Comparison of ENCODE assay signal across 8 cellular contexts in the genomic region with DNA sequence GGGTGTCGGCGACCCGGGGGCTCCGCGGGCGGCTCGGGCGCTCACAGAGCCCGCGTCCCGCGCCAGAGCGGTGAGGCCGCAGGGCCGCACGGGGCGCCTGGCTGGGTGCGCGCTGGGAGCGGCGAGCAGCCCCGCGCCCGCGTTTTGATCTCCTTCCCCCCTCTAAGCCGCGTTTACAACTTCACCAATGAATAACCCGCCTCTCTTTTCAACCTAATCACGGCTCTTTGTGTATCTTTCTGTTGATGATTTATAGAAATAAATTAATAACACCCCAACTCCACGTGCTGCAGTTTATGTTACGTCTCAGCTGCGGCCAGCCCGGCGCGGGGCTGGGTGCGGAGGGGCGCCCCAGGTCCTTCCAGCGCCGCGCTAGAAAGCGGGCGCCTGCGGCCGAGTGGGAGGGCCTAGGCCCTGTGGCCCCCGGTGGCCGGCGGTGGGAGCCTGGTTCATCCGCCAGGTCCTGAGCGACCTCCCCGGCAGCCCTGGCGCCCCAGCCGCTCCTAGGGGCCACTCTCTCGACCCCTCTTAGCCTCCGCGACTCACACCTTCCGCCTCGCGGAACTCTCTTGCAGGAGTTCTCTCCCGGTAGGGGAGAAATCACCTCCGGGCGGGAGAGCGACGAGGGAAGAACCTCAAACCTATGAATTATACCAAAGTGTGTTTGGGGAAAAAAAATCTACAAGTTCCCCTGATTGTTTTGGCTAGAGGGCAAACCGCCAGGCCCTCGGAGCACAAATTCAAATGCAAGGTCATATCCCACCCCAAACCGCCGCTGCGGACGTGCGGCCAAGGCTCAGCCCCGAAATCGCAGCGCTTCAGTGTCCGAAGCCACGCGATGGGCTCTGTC. TPM values are rescaled to one million over a fixed set of nuclear protein-coding genes. Genes with fewer than 3 reads are reported as not detected.
DNase-seq lines count a peak whose midpoint lies in the region; ATAC-seq and TF ChIP-seq lines count a peak whose summit lies in the region.

No MANE protein-coding gene starts in this region.

- ATAC-seq in Right ventricle myocardium superior (ENCODE audit: poor library complexity) (peak; percentile 18), right lobe of liver (peak; percentile 21 to 42 (median 32)), GM18870 (IDR thresholded peaks at IDR 0.05; ENCODE audit: unreplicated experiment) (no peak)

- H3K27ac ChIP-seq in right atrium auricular region: no peak overlapping the region
- H3K27ac ChIP-seq in right lobe of liver: peak overlapping the region; percentile 87 to 95 (median 91)

- H3K4me1 ChIP-seq in right atrium auricular region (peaks cover 0 to 37% of the 10 kb centered on the region in 2 donors), right lobe of liver (peaks cover 0 to 11% (median 0%) of the 10 kb centered on the region in 4 donors)

- H3K27ac Mint-ChIP-seq in activated naive CD8-positive, alpha-beta T cell treated with anti-CD3 and anti-CD28 coated beads for 36 hours: no peak overlapping the region
- H3K27ac Mint-ChIP-seq in type B pancreatic cell: peak overlapping the region; percentile 86

- intact Hi-C loops in Right ventricle myocardium superior (cut with DNase I): no loop called here
- intact Hi-C loops in right lobe of liver (cut with DNase I): no loop called here

- peak overlapping the region in 1 of 2 donors; percentile 35 for H3K4me3 ChIP-seq in right atrium auricular region
- H3K4me3 ChIP-seq in right lobe of liver: peak overlapping the region; percentile 61 to 73 (median 71)

- H3K36me3 ChIP-seq in right atrium auricular region (no peaks in the 10 kb centered on the region), right lobe of liver (peaks cover 0 to 3% (median 0%) of the 10 kb centered on the region in 4 donors)

- no peaks in the 10 kb centered on the region for H3K9me3 ChIP-seq in right atrium auricular region
- H3K9me3 ChIP-seq in right lobe of liver: no peaks in the 10 kb centered on the region

- no peaks in the 10 kb centered on the region for H3K36me3 Mint-ChIP-seq in activated naive CD8-positive, alpha-beta T cell treated with anti-CD3 and anti-CD28 coated beads for 36 hours
- H3K36me3 Mint-ChIP-seq in type B pancreatic cell: no peaks in the 10 kb centered on the region

- peak; percentile 78 for TF ChIP-seq POLR2A in right lobe of liver (IDR thresholded peaks at IDR 0.05)

- H3K4me1 Mint-ChIP-seq in activated naive CD8-positive, alpha-beta T cell treated with anti-CD3 and anti-CD28 coated beads for 36 hours: peaks cover 19% of the 10 kb centered on the region
- H3K4me1 Mint-ChIP-seq in type B pancreatic cell (ENCODE audit: unreplicated experiment): peaks cover 5% of the 10 kb centered on the region

- peaks cover 96% of the 10 kb centered on the region for H3K27me3 Mint-ChIP-seq in activated naive CD8-positive, alpha-beta T cell treated with anti-CD3 and anti-CD28 coated beads for 36 hours
- peaks cover 95% of the 10 kb centered on the region for H3K27me3 Mint-ChIP-seq in type B pancreatic cell

- TF ChIP-seq CTCF in right atrium auricular region (IDR thresholded peaks at IDR 0.05) (no peak), right lobe of liver (IDR thresholded peaks at IDR 0.05) (no peak), type B pancreatic cell (conservative IDR thresholded peaks at IDR 0.05) (no peak)

- H3K27me3 ChIP-seq in right atrium auricular region (peaks cover 33 to 70% of the 10 kb centered on the region in 2 donors), right lobe of liver (no peaks in the 10 kb centered on the region)

- H3K9me3 Mint-ChIP-seq in activated naive CD8-positive, alpha-beta T cell treated with anti-CD3 and anti-CD28 coated beads for 36 hours: no peaks in the 10 kb centered on the region
- no peaks in the 10 kb centered on the region for H3K9me3 Mint-ChIP-seq in type B pancreatic cell

- no peak for DNase-seq in Right ventricle myocardium superior
- no peak for DNase-seq in right atrium auricular region (ENCODE audit: low spot score)
- DNase-seq in activated naive CD8-positive, alpha-beta T cell treated with anti-CD3 and anti-CD28 coated beads for 36 hours: peak; percentile 24
- peak in 2 of 3 donors; percentile 50 to 58 for DNase-seq in right lobe of liver
- DNase-seq in type B pancreatic cell (ENCODE audit: extremely low spot score, unreplicated experiment): no peak
- no peak for DNase-seq in EL
- DNase-seq in HUDEP-2 (lab: John Stamatoyannopoulos, UW; ENCODE audit: unreplicated experiment in 76 of 76): no peak

- H3K4me3 Mint-ChIP-seq in activated naive CD8-positive, alpha-beta T cell treated with anti-CD3 and anti-CD28 coated beads for 36 hours: peak overlapping the region; percentile 66
- H3K4me3 Mint-ChIP-seq in type B pancreatic cell: peak overlapping the region; percentile 88

- 2% methylated on average over 45 of the region's 76 CpGs for WGBS in right lobe of liver (ENCODE audit: insufficient coverage, low coverage, low lambda C conversion rate, missing lambda C conversion rate)

RNA-seq across cellular contexts. Expression of gene HNF1B, which starts 1.9 kb away (rescaled TPM):
- total RNA-seq in Right ventricle myocardium superior: not detected
- not detected for total RNA-seq in right atrium auricular region
- 1 to 10 TPM; 2.3 to 3.2 TPM for total RNA-seq in activated naive CD8-positive, alpha-beta T cell treated with anti-CD3 and anti-CD28 coated beads for 36 hours
- total RNA-seq in right lobe of liver: 1 to 10 TPM; 5.2 to 7.0 (median 5.7) TPM
- total RNA-seq in type B pancreatic cell (ENCODE audit: low replicate concordance): 10.6 and 19.0 TPM in 2 replicates

Comparison
In these comparisons a context has a peak if more than half of its experiments do, and no peak if none do; other contexts are left out.
1. DNase-seq: peak in activated naive CD8-positive, alpha-beta T cell treated with anti-CD3 and anti-CD28 coated beads for 36 hours (single experiment) and right lobe of liver (2 of 3); none in Right ventricle myocardium superior (single experiment), right atrium auricular region (single experiment), type B pancreatic cell (single experiment), EL (single experiment) and HUDEP-2 (0 of 76).
2. H3K27ac ChIP-seq: peak in right lobe of liver (3 of 3); none in right atrium auricular region (0 of 2).